Comparison of ENCODE assay signal across 8 cellular contexts in genomic region chr3:156160653-156161052, GRCh38. TPM values are rescaled to one million over a fixed set of nuclear protein-coding genes. Genes with fewer than 3 reads are reported as not detected.
DNase-seq lines count a peak whose midpoint lies in the region; ATAC-seq and TF ChIP-seq lines count a peak whose summit lies in the region.

No MANE protein-coding gene starts in this region.

- H3K4me1 ChIP-seq in BLaER1 (peaks cover 14% of the 10 kb centered on the region), Caco-2 (no peaks in the 10 kb centered on the region)

- no peak for TF ChIP-seq CTCF in Caco-2 (IDR thresholded peaks at IDR 0.05; ENCODE audit: insufficient read depth in 1 of 2, low read depth in 1 of 2, low read length in 1 of 2, severe bottlenecking in 1 of 2, unreplicated experiment in 1 of 2)

- peaks cover 4% of the 10 kb centered on the region for H3K27me3 Mint-ChIP-seq in activated naive CD8-positive, alpha-beta T cell treated with anti-CD3 and anti-CD28 coated beads, Interleukin-2, amount 10 ng/mL, durations not matched to agents 7 days and 5 days
- no peaks in the 10 kb centered on the region for H3K27me3 Mint-ChIP-seq in Caco-2 (ENCODE audit: insufficient read depth, unreplicated experiment)

- peaks cover 9% of the 10 kb centered on the region for H3K4me1 Mint-ChIP-seq in activated naive CD8-positive, alpha-beta T cell treated with anti-CD3 and anti-CD28 coated beads, Interleukin-2, amount 10 ng/mL, durations not matched to agents 7 days and 5 days
- H3K4me1 Mint-ChIP-seq in Caco-2 (ENCODE audit: low read depth, unreplicated experiment), result peaks cover 11% of the 10 kb centered on the region

- CTCF ChIA-PET in Caco-2 (lab: Charles Lee), result no interaction called here

- no TSS peak for BruUV-seq in Caco-2 (replicated peaks; lab: Mats Ljungman, UMichigan)

- H3K9ac ChIP-seq in BLaER1, result no peak overlapping the region

- H3K27me3 ChIP-seq in BLaER1 (no peaks in the 10 kb centered on the region), Caco-2 (replicated peaks; ENCODE audit: control insufficient read depth, insufficient read depth, low read length) (no peaks in the 10 kb centered on the region)

- POLR2A ChIA-PET in activated naive CD8-positive, alpha-beta T cell treated with anti-CD3 and anti-CD28 coated beads, Interleukin-2, amount 10 ng/mL, durations not matched to agents 7 days and 5 days (lab: Charles Lee), result no interaction called here
- POLR2A ChIA-PET in Caco-2 (lab: Charles Lee), result no interaction called here

- peak overlapping the region; percentile 51 for H3K4me2 ChIP-seq in BLaER1

- peak overlapping the region; percentile 1 for H3K27ac Mint-ChIP-seq in activated naive CD8-positive, alpha-beta T cell treated with anti-CD3 and anti-CD28 coated beads, Interleukin-2, amount 10 ng/mL, durations not matched to agents 7 days and 5 days
- H3K27ac Mint-ChIP-seq in Caco-2 (ENCODE audit: unreplicated experiment), result no peak overlapping the region

- 0 out of 2 replicates have a peak, but pooled peaks cover 2% of the 10 kb centered on the region for H3K9me3 ChIP-seq in BLaER1
- no peaks in the 10 kb centered on the region; the same call in 1 of the 2 replicates for H3K9me3 ChIP-seq in Caco-2

- intact Hi-C loops in Caco-2 (cut with micrococcal nuclease; ENCODE audit: unreplicated experiment), result no loop called here

- H4K20me1 ChIP-seq in BLaER1, result no peaks in the 10 kb centered on the region

- H3K27ac ChIP-seq in BLaER1, result no peak overlapping the region

- no peaks in the 10 kb centered on the region for H3K36me3 Mint-ChIP-seq in activated naive CD8-positive, alpha-beta T cell treated with anti-CD3 and anti-CD28 coated beads, Interleukin-2, amount 10 ng/mL, durations not matched to agents 7 days and 5 days
- H3K36me3 Mint-ChIP-seq in Caco-2 (ENCODE audit: insufficient read depth, unreplicated experiment), result no peaks in the 10 kb centered on the region

- ATAC-seq in GM19324 (IDR thresholded peaks at IDR 0.05; ENCODE audit: low FRiP score, unreplicated experiment) (peak; percentile 90), HG03135 (IDR thresholded peaks at IDR 0.05; ENCODE audit: unreplicated experiment) (peak; percentile 65), HG02970 (IDR thresholded peaks at IDR 0.05; ENCODE audit: low FRiP score, unreplicated experiment) (no peak)
- ATAC-seq in activated naive CD8-positive, alpha-beta T cell treated with anti-CD3 and anti-CD28 coated beads, Interleukin-2, amount 10 ng/mL, durations not matched to agents 7 days and 5 days (ENCODE audit: low read depth), result peak; percentile 85

- H3K9me3 Mint-ChIP-seq in activated naive CD8-positive, alpha-beta T cell treated with anti-CD3 and anti-CD28 coated beads, Interleukin-2, amount 10 ng/mL, durations not matched to agents 7 days and 5 days, result no peaks in the 10 kb centered on the region
- peaks cover 12% of the 10 kb centered on the region for H3K9me3 Mint-ChIP-seq in Caco-2 (ENCODE audit: unreplicated experiment)

- no peak for DNase-seq in activated naive CD8-positive, alpha-beta T cell treated with anti-CD3 and anti-CD28 coated beads, Interleukin-2, amount 10 ng/mL, durations not matched to agents 7 days and 5 days
- DNase-seq in Caco-2 (no peak), amygdala (lab: John Stamatoyannopoulos, UW) (no peak)
- DNase-seq in activated CD4-positive, alpha-beta T cell treated with anti-CD3 and anti-CD28 coated beads for 4 hours, result no peak

- H3K36me3 ChIP-seq in BLaER1, result no peaks in the 10 kb centered on the region
- H3K36me3 ChIP-seq in Caco-2 (ENCODE audit: control insufficient read depth, insufficient read depth, low read length), result no peaks in the 10 kb centered on the region

- no peak overlapping the region for H3K4me3 ChIP-seq in BLaER1
- no peak overlapping the region for H3K4me3 ChIP-seq in Caco-2 (ENCODE audit: low read depth, low read length)

- peak overlapping the region; percentile 42 for H3K4me3 Mint-ChIP-seq in activated naive CD8-positive, alpha-beta T cell treated with anti-CD3 and anti-CD28 coated beads, Interleukin-2, amount 10 ng/mL, durations not matched to agents 7 days and 5 days
- H3K4me3 Mint-ChIP-seq in Caco-2 (ENCODE audit: unreplicated experiment), result no peak overlapping the region

RNA-seq across cellular contexts. Expression of gene KCNAB1, which starts 40.3 kb away (rescaled TPM):
- under 1 TPM in 1 of 2 experiments, not detected in 1; 0.09 TPM for total RNA-seq in activated naive CD8-positive, alpha-beta T cell treated with anti-CD3 and anti-CD28 coated beads, Interleukin-2, amount 10 ng/mL, durations not matched to agents 7 days and 5 days
- 0.14 and 0.44 TPM in 2 replicates for total RNA-seq in Caco-2 (2022)
